Comparison of ENCODE assay signal across 22 cellular contexts in genomic region chr11:75725552-75726320, GRCh38. TPM values are rescaled to one million over a fixed set of nuclear protein-coding genes. Genes with fewer than 3 reads are reported as not detected.
DNase-seq lines count a peak whose midpoint lies in the region; ATAC-seq and TF ChIP-seq lines count a peak whose summit lies in the region.
"Had no signal": no experiment of that assay in that cellular context is flagged by ENCODE, and none has a peak within 500 bp of the region (broad histone marks: within the 10 kb centered on the region; RNA-seq: fewer than 3 reads in every experiment).

No MANE protein-coding gene starts in this region.

- H3K36me3 ChIP-seq in heart right ventricle: no peaks in the 10 kb centered on the region
- H3K36me3 ChIP-seq: BLaER1, HAP-1 had no signal

- H3K9me3 ChIP-seq in T-helper 17 cell (ENCODE audit: control insufficient read depth, low read length, poor library complexity, severe bottlenecking): no peaks in the 10 kb centered on the region
- H3K9me3 ChIP-seq in heart right ventricle: no peaks in the 10 kb centered on the region
- H3K9me3 ChIP-seq: BLaER1, HAP-1 had no signal

- TF ChIP-seq CTCF in heart right ventricle (IDR thresholded peaks at IDR 0.05): no peak

- WGBS in heart right ventricle, 2 donors: 45 to 57% methylated on average over 13 of the region's 13 CpGs

- peaks cover 0 to 30% (median 13%) of the 10 kb centered on the region in 9 donors for H3K4me1 ChIP-seq in heart right ventricle
- H3K4me1 ChIP-seq: BLaER1, HAP-1 had no signal

- no peaks in the 10 kb centered on the region for H3K36me3 Mint-ChIP-seq in activated CD8-positive, alpha-beta memory T cell treated with anti-CD3 and anti-CD28 coated beads, Interleukin-2, amount 10 ng/mL, durations not matched to agents 7 days and 5 days
- H3K36me3 Mint-ChIP-seq in T-helper 17 cell (ENCODE audit: low read depth): no peaks in the 10 kb centered on the region
- H3K36me3 Mint-ChIP-seq in activated naive CD8-positive, alpha-beta T cell treated with anti-CD3 and anti-CD28 coated beads, Interleukin-2, amount 50 U/mL, for 24 hours (ENCODE audit: low read depth): no peaks in the 10 kb centered on the region
- H3K36me3 Mint-ChIP-seq: CD4-positive, CD25-positive, alpha-beta regulatory T cell had no signal

- ATAC-seq in activated CD8-positive, alpha-beta memory T cell treated with anti-CD3 and anti-CD28 coated beads, Interleukin-2, amount 10 ng/mL, durations not matched to agents 7 days and 5 days: no peak
- ATAC-seq in T-helper 17 cell: no peak
- ATAC-seq in heart right ventricle: peak in 7 of 8 donors; percentile 14 to 49 (median 36)
- peak; percentile 49 for ATAC-seq in sciatic nerve
- no peak for ATAC-seq in activated naive CD8-positive, alpha-beta T cell treated with anti-CD3 and anti-CD28 coated beads, Interleukin-2, amount 50 U/mL, for 24 hours
- ATAC-seq: GM23338 had no signal

- H3K27ac ChIP-seq in heart right ventricle: peak overlapping the region in 8 of 10 donors; percentile 0 to 73 (median 68)
- H3K27ac ChIP-seq: BLaER1, KMS-11 had no signal

- peak overlapping the region; percentile 22 for H3K27ac Mint-ChIP-seq in activated CD8-positive, alpha-beta memory T cell treated with anti-CD3 and anti-CD28 coated beads, Interleukin-2, amount 10 ng/mL, durations not matched to agents 7 days and 5 days
- H3K27ac Mint-ChIP-seq in T-helper 17 cell: peak overlapping the region; percentile 27
- no peak overlapping the region for H3K27ac Mint-ChIP-seq in activated naive CD8-positive, alpha-beta T cell treated with anti-CD3 and anti-CD28 coated beads, Interleukin-2, amount 50 U/mL, for 24 hours
- H3K27ac Mint-ChIP-seq: GM23338 had no signal

- H3K4me1 Mint-ChIP-seq in activated CD8-positive, alpha-beta memory T cell treated with anti-CD3 and anti-CD28 coated beads, Interleukin-2, amount 10 ng/mL, durations not matched to agents 7 days and 5 days: peaks cover 2% of the 10 kb centered on the region
- H3K4me1 Mint-ChIP-seq in T-helper 17 cell: peaks cover 10% of the 10 kb centered on the region
- H3K4me1 Mint-ChIP-seq in activated naive CD8-positive, alpha-beta T cell treated with anti-CD3 and anti-CD28 coated beads, Interleukin-2, amount 50 U/mL, for 24 hours: no peaks in the 10 kb centered on the region
- H3K4me1 Mint-ChIP-seq: GM23338 had no signal

- H3K4me3 ChIP-seq in heart right ventricle: no peak overlapping the region
- H3K4me3 ChIP-seq: BLaER1, GM23338, HAP-1 had no signal

- intact Hi-C loops in heart right ventricle (cut with DNase I) (loop anchor here in 4 of 10 donors (10.0 kb wide), 3 partner anchors 139 to 589 kb away; no protein-coding TSS in a partner anchor), sciatic nerve (cut with DNase I) (loop anchor here (5.0 kb wide), 1 partner anchor 958 kb away; no protein-coding TSS in a partner anchor)

- no peak for DNase-seq in activated CD8-positive, alpha-beta memory T cell treated with anti-CD3 and anti-CD28 coated beads, Interleukin-2, amount 10 ng/mL, durations not matched to agents 7 days and 5 days
- no peak for DNase-seq in activated CD8-positive, alpha-beta memory T cell treated with anti-CD3 and anti-CD28 coated beads, Interleukin-2, amount 50 U/mL, for 48 hours
- no peak for DNase-seq in T-helper 17 cell
- DNase-seq in heart right ventricle: no peak
- no peak for DNase-seq in sciatic nerve (ENCODE audit: low spot score)
- DNase-seq in activated naive CD8-positive, alpha-beta T cell treated with anti-CD3 and anti-CD28 coated beads, Interleukin-2, amount 50 U/mL, for 24 hours: no peak
- DNase-seq in kidney glomerular epithelial cell (lab: John Stamatoyannopoulos, UW): no peak
- DNase-seq in nucleus accumbens (lab: John Stamatoyannopoulos, UW): no peak
- DNase-seq: CD4-positive, CD25-positive, alpha-beta regulatory T cell; MM.1S; NCI-H2029; NCI-H226; NCI-H510A; NCI-H69; RPMI8226; SHP77 treated with DMSO at 0.1 percent for 48 hours had no signal

- H3K4me3 Mint-ChIP-seq in activated CD8-positive, alpha-beta memory T cell treated with anti-CD3 and anti-CD28 coated beads, Interleukin-2, amount 10 ng/mL, durations not matched to agents 7 days and 5 days: no peak overlapping the region
- no peak overlapping the region for H3K4me3 Mint-ChIP-seq in T-helper 17 cell
- no peak overlapping the region for H3K4me3 Mint-ChIP-seq in activated naive CD8-positive, alpha-beta T cell treated with anti-CD3 and anti-CD28 coated beads, Interleukin-2, amount 50 U/mL, for 24 hours
- H3K4me3 Mint-ChIP-seq: CD4-positive, CD25-positive, alpha-beta regulatory T cell; GM23338; IgD-negative memory B cell had no signal

- CTCF ChIA-PET in activated CD8-positive, alpha-beta memory T cell treated with anti-CD3 and anti-CD28 coated beads, Interleukin-2, amount 10 ng/mL, durations not matched to agents 7 days and 5 days (lab: Charles Lee): interaction anchor here (1.3 kb wide), 1 partner anchor 19 kb away, joined by 4 read pairs; no protein-coding TSS in a partner anchor

- H3K27me3 Mint-ChIP-seq in activated CD8-positive, alpha-beta memory T cell treated with anti-CD3 and anti-CD28 coated beads, Interleukin-2, amount 10 ng/mL, durations not matched to agents 7 days and 5 days: no peaks in the 10 kb centered on the region
- H3K27me3 Mint-ChIP-seq in T-helper 17 cell: no peaks in the 10 kb centered on the region
- H3K27me3 Mint-ChIP-seq in activated naive CD8-positive, alpha-beta T cell treated with anti-CD3 and anti-CD28 coated beads, Interleukin-2, amount 50 U/mL, for 24 hours: no peaks in the 10 kb centered on the region
- H3K27me3 Mint-ChIP-seq: IgD-negative memory B cell had no signal

- no peaks in the 10 kb centered on the region for H3K9me3 Mint-ChIP-seq in activated CD8-positive, alpha-beta memory T cell treated with anti-CD3 and anti-CD28 coated beads, Interleukin-2, amount 10 ng/mL, durations not matched to agents 7 days and 5 days (ENCODE audit: low read depth)
- no peaks in the 10 kb centered on the region for H3K9me3 Mint-ChIP-seq in activated naive CD8-positive, alpha-beta T cell treated with anti-CD3 and anti-CD28 coated beads, Interleukin-2, amount 50 U/mL, for 24 hours
- H3K9me3 Mint-ChIP-seq: CD4-positive, CD25-positive, alpha-beta regulatory T cell; GM23338; IgD-negative memory B cell had no signal

- no peaks in the 10 kb centered on the region for H3K27me3 ChIP-seq in heart right ventricle
- H3K27me3 ChIP-seq: BLaER1 had no signal

RNA-seq across cellular contexts. Expression of gene MOGAT2, which starts 8.1 kb away (rescaled TPM):
- total RNA-seq in activated CD8-positive, alpha-beta memory T cell treated with anti-CD3 and anti-CD28 coated beads, Interleukin-2, amount 10 ng/mL, durations not matched to agents 7 days and 5 days: not detected
- not detected for total RNA-seq in T-helper 17 cell
- total RNA-seq in heart right ventricle: under 1 TPM in 4 of 10 donors, not detected in 6; 0.13 to 0.35 (median 0.20) TPM
- not detected for polyA plus RNA-seq in heart right ventricle
- total RNA-seq in sciatic nerve: 0.18 TPM
- total RNA-seq: CD4-positive, CD25-positive, alpha-beta regulatory T cell; GM23338 had no signal
- polyA plus RNA-seq: AG04450; CD4-positive, CD25-positive, alpha-beta regulatory T cell; GM23338; IgD-negative memory B cell had no signal

RNA-seq across cellular contexts. Expression of gene DGAT2, which starts 42.8 kb away (rescaled TPM):
- total RNA-seq in activated CD8-positive, alpha-beta memory T cell treated with anti-CD3 and anti-CD28 coated beads, Interleukin-2, amount 10 ng/mL, durations not matched to agents 7 days and 5 days: 1 to 10 TPM; 1.5 to 1.8 TPM
- 1 to 10 TPM in 1 of 2 donors, under 1 TPM in 1; 0.55 to 1.2 TPM for total RNA-seq in T-helper 17 cell
- 10 to 100 TPM in 5 of 10 donors, 1 to 10 TPM in 5; 6.2 to 24.4 (median 10.3) TPM for total RNA-seq in heart right ventricle
- 10 to 100 TPM in 1 of 2 donors, 1 to 10 TPM in 1; 9.2 to 17.2 TPM for polyA plus RNA-seq in heart right ventricle
- 20.3 TPM for total RNA-seq in sciatic nerve

RNA-seq across cellular contexts. Expression of gene MAP6, which starts 56.9 kb away (rescaled TPM):
- under 1 TPM; 0.30 to 0.70 TPM for total RNA-seq in activated CD8-positive, alpha-beta memory T cell treated with anti-CD3 and anti-CD28 coated beads, Interleukin-2, amount 10 ng/mL, durations not matched to agents 7 days and 5 days
- total RNA-seq in T-helper 17 cell (under 1 TPM; 0.12 to 0.18 TPM), heart right ventricle (1 to 10 TPM; 1.9 to 9.1 (median 6.1) TPM), sciatic nerve (10.7 TPM)
- 1 to 10 TPM; 1.2 to 1.7 TPM for polyA plus RNA-seq in heart right ventricle
- polyA plus RNA-seq: CD4-positive, CD25-positive, alpha-beta regulatory T cell had no signal

Comparison
In these comparisons a context has a peak if more than half of its experiments do, and no peak if none do; other contexts are left out.
1. ATAC-seq: peak in heart right ventricle (7 of 8) and sciatic nerve (single experiment); none in activated CD8-positive, alpha-beta memory T cell treated with anti-CD3 and anti-CD28 coated beads, Interleukin-2, amount 10 ng/mL, durations not matched to agents 7 days and 5 days (single experiment), T-helper 17 cell (single experiment) and activated naive CD8-positive, alpha-beta T cell treated with anti-CD3 and anti-CD28 coated beads, Interleukin-2, amount 50 U/mL, for 24 hours (single experiment).